Comparison of ENCODE assay signal across 10 cellular contexts in the genomic region with DNA sequence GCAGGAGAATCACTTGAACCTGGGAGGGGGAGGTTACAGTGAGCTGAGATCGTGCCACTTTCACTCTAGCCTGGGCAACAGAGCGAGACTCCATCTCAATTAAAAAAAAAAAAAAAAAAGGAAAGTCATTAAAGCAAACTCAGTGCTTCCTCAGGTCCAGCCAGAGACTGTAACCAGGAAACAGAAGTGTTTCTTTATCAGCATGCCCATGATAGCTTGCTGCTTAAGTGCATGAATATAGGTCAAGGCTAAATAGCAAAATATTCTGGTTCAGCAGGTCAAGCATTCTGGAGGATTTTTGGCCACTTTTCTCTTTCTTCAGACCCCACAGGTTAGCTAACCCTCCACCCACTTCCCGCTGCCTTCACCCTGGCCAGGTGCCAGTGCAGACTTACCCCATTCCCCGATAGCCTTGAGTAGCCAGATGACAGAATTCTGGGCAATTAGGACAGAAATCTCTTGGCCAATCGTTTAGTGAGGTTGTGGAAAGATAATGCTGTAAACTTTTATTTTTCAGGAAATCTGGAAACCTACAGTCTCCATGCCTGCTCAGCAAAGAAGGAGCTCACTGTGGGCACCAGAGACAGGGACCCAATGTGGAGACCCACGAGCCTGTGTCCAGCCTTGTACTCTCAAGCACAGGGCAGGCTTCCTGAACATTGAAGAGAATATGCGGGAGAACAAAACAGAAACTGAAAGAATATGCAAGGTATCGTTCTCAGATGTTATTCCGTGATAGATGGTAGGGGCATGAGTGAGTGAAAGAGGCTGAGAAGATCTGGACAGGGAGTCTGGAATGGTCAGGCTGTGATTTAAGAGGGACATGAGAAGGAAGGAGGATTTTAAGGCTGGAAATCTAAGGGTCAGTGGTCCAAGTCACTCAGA. TPM values are rescaled to one million over a fixed set of nuclear protein-coding genes. Genes with fewer than 3 reads are reported as not detected.
DNase-seq lines count a peak whose midpoint lies in the region; ATAC-seq lines count a peak whose summit lies in the region.
"Had no signal": no experiment of that assay in that cellular context is flagged by ENCODE, and none has a peak within 500 bp of the region (broad histone marks: within the 10 kb centered on the region; RNA-seq: fewer than 3 reads in every experiment).

No MANE protein-coding gene starts in this region.

- H3K4me1 ChIP-seq in SJSA1 (replicated peaks) (peaks cover 5% of the 10 kb centered on the region; the same call in 1 of the 2 replicates), mononuclear cell (ENCODE audit: insufficient read depth, low read length) (peaks cover 18% of the 10 kb centered on the region)
- H3K4me1 ChIP-seq: sigmoid colon had no signal

- ATAC-seq in GM18498 (IDR thresholded peaks at IDR 0.05; ENCODE audit: unreplicated experiment) (peak; percentile 68), HG02610 (IDR thresholded peaks at IDR 0.05; ENCODE audit: unreplicated experiment) (peak; percentile 74), GM19452 (IDR thresholded peaks at IDR 0.05; ENCODE audit: unreplicated experiment) (no peak), GM21381 (IDR thresholded peaks at IDR 0.05; ENCODE audit: unreplicated experiment) (no peak)

- DNase-seq in SJSA1 (ENCODE audit: low read depth in 1 of 2, low spot score in 2 of 2) (peak in 1 of 2 experiments; percentile 29), NCI-H774 (lab: John Stamatoyannopoulos, UW) (no peak), NCI-H1694 (lab: John Stamatoyannopoulos, UW) (no peak)
- DNase-seq: sigmoid colon, SW 1271 had no signal

- H3K4me3 ChIP-seq in SJSA1 (peak overlapping the region; percentile 23), mononuclear cell (ENCODE audit: low read length) (peak overlapping the region; percentile 1)
- H3K4me3 ChIP-seq: sigmoid colon had no signal

- no peaks in the 10 kb centered on the region for H3K27me3 ChIP-seq in SJSA1 (replicated peaks)
- H3K27me3 ChIP-seq in mononuclear cell (ENCODE audit: insufficient read depth, low read length): peaks cover 8% of the 10 kb centered on the region

- H3K9me3 ChIP-seq in SJSA1 (replicated peaks) (no peaks in the 10 kb centered on the region), mononuclear cell (ENCODE audit: low read depth, low read length) (no peaks in the 10 kb centered on the region)
- H3K9me3 ChIP-seq: sigmoid colon had no signal

- H3K27ac ChIP-seq in SJSA1: no peak overlapping the region
- H3K27ac ChIP-seq: sigmoid colon had no signal

- no peaks in the 10 kb centered on the region for H3K36me3 ChIP-seq in SJSA1
- H3K36me3 ChIP-seq: sigmoid colon had no signal

RNA-seq across cellular contexts. Expression of gene UGT3A2, which starts 4.2 kb away (rescaled TPM):
- not detected in 2 replicates for total RNA-seq in SJSA1 (2014; rRNA removed; shearing (Covaris generic))
- not detected for total RNA-seq in mononuclear cell

Comparison
In these comparisons a context has a peak if more than half of its experiments do, and no peak if none do; other contexts are left out.
1. ATAC-seq: peak in GM18498 (single experiment) and HG02610 (single experiment); none in GM19452 (single experiment) and GM21381 (single experiment).